Comparison of ENCODE assay signal across 22 cellular contexts in the genomic region with DNA sequence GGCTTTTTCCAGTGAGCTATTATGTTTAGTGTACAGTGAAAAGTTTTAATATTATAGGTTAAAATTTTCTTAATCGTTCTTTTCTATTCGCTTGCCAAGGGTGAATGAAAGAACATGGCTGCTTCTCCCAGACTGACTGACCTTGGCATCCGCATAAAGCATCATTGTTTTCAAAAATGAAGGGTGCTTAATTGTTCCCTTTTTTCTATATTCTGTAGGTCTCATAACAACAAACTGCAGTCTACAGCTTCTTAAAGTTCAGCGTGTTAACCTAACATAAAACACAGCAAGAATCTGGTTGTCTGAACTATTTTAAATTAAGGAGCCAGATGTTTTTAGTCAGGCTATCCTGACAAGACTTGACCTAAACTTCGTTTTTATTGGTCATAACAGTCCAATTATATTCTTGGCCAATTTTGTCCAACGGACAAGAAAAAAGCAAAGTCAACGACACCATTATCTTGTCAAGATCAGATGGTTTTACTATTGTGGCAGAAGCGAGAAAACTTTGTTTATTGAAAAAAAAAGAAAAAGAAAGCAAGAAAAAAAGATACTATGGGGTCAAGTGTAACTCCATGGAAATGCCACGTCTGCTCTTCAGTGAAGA.
"Had no signal": no experiment of that assay in that cellular context is flagged by ENCODE, and none has a peak within 500 bp of the region (broad histone marks: within the 10 kb centered on the region; RNA-seq: fewer than 3 reads in every experiment).

No MANE protein-coding gene starts in this region.

- H3K27ac ChIP-seq: brain microvascular endothelial cell, esophagus squamous epithelium, parathyroid adenoma, spleen, transverse colon had no signal

- ATAC-seq: activated T-cell treated with anti-CD3 and anti-CD28 coated beads, Interleukin-2, amount 50 U/mL, for 4 hours; left ventricle myocardium superior; naive thymus-derived CD8-positive, alpha-beta T cell; SK-N-SH treated with all-trans-retinoic acid at 6 μM for 48 hours; stimulated activated naive B cell treated with anti-CD40 and anti-IgM and Interleukin-4, amounts not matched to agents 10 μg/mL and 1 μg/mL and 100 μg/mL, for 72 hours had no signal

- H3K4me3 ChIP-seq: esophagus squamous epithelium, spleen, transverse colon had no signal

- DNase-seq: activated CD4-positive, alpha-beta T cell treated with anti-CD3 and anti-CD28 coated beads, Interleukin-2, amount 10 ng/mL, durations not matched to agents 7 days and 5 days; activated CD8-positive, alpha-beta memory T cell treated with anti-CD3 and anti-CD28 coated beads, Interleukin-2, amount 50 U/mL, for 4 hours; activated naive CD4-positive, alpha-beta T cell treated with anti-CD3 and anti-CD28 coated beads for 36 hours; activated T-cell treated with anti-CD3 and anti-CD28 coated beads, Interleukin-2, amount 50 U/mL, for 4 hours; aorta; brain microvascular endothelial cell; effector memory CD4-positive, alpha-beta T cell; esophagus squamous epithelium; foreskin fibroblast; kidney; left ventricle myocardium superior; mesendoderm; naive thymus-derived CD8-positive, alpha-beta T cell; spleen; stimulated activated naive B cell treated with anti-CD40 and anti-IgM and Interleukin-4, amounts not matched to agents 10 μg/mL and 1 μg/mL and 100 μg/mL, for 72 hours; T-helper 1 cell; T-helper 9 cell; transverse colon had no signal

- H3K4me3 Mint-ChIP-seq: activated CD4-positive, alpha-beta T cell treated with anti-CD3 and anti-CD28 coated beads, Interleukin-2, amount 10 ng/mL, durations not matched to agents 7 days and 5 days; activated naive CD4-positive, alpha-beta T cell treated with anti-CD3 and anti-CD28 coated beads for 36 hours; activated T-cell treated with anti-CD3 and anti-CD28 coated beads, Interleukin-2, amount 50 U/mL, for 4 hours; central memory CD8-positive, alpha-beta T cell; dendritic cell treated with granulocyte-macrophage colony-stimulating factor and Interleukin-4, amounts not matched to agents 40 ng/mL and 50 ng/mL, for 4 days; naive thymus-derived CD8-positive, alpha-beta T cell; stimulated activated naive B cell treated with anti-CD40 and anti-IgM and Interleukin-4, amounts not matched to agents 10 μg/mL and 1 μg/mL and 100 μg/mL, for 72 hours had no signal

- H3K36me3 ChIP-seq: brain microvascular endothelial cell, transverse colon had no signal

- H3K27ac Mint-ChIP-seq: activated CD4-positive, alpha-beta T cell treated with anti-CD3 and anti-CD28 coated beads, Interleukin-2, amount 10 ng/mL, durations not matched to agents 7 days and 5 days; activated naive CD4-positive, alpha-beta T cell treated with anti-CD3 and anti-CD28 coated beads for 36 hours; dendritic cell treated with granulocyte-macrophage colony-stimulating factor and Interleukin-4, amounts not matched to agents 40 ng/mL and 50 ng/mL, for 4 days; naive thymus-derived CD8-positive, alpha-beta T cell; stimulated activated naive B cell treated with anti-CD40 and anti-IgM and Interleukin-4, amounts not matched to agents 10 μg/mL and 1 μg/mL and 100 μg/mL, for 72 hours had no signal

- H3K9me3 ChIP-seq: esophagus squamous epithelium, spleen, transverse colon had no signal

- H3K4me1 ChIP-seq: parathyroid adenoma, spleen had no signal

- H3K9me3 Mint-ChIP-seq: activated CD4-positive, alpha-beta T cell treated with anti-CD3 and anti-CD28 coated beads, Interleukin-2, amount 10 ng/mL, durations not matched to agents 7 days and 5 days; activated naive CD4-positive, alpha-beta T cell treated with anti-CD3 and anti-CD28 coated beads for 36 hours; activated T-cell treated with anti-CD3 and anti-CD28 coated beads, Interleukin-2, amount 50 U/mL, for 4 hours; central memory CD8-positive, alpha-beta T cell; dendritic cell treated with granulocyte-macrophage colony-stimulating factor and Interleukin-4, amounts not matched to agents 40 ng/mL and 50 ng/mL, for 4 days; naive thymus-derived CD8-positive, alpha-beta T cell; stimulated activated naive B cell treated with anti-CD40 and anti-IgM and Interleukin-4, amounts not matched to agents 10 μg/mL and 1 μg/mL and 100 μg/mL, for 72 hours had no signal

- H3K27me3 ChIP-seq: brain microvascular endothelial cell, esophagus squamous epithelium, spleen, transverse colon had no signal

- H3K4me1 Mint-ChIP-seq: central memory CD8-positive, alpha-beta T cell had no signal

- H3K27me3 Mint-ChIP-seq: activated CD4-positive, alpha-beta T cell treated with anti-CD3 and anti-CD28 coated beads, Interleukin-2, amount 10 ng/mL, durations not matched to agents 7 days and 5 days; central memory CD8-positive, alpha-beta T cell; dendritic cell treated with granulocyte-macrophage colony-stimulating factor and Interleukin-4, amounts not matched to agents 40 ng/mL and 50 ng/mL, for 4 days; naive thymus-derived CD8-positive, alpha-beta T cell; stimulated activated naive B cell treated with anti-CD40 and anti-IgM and Interleukin-4, amounts not matched to agents 10 μg/mL and 1 μg/mL and 100 μg/mL, for 72 hours had no signal
